In the genomic region with DNA sequence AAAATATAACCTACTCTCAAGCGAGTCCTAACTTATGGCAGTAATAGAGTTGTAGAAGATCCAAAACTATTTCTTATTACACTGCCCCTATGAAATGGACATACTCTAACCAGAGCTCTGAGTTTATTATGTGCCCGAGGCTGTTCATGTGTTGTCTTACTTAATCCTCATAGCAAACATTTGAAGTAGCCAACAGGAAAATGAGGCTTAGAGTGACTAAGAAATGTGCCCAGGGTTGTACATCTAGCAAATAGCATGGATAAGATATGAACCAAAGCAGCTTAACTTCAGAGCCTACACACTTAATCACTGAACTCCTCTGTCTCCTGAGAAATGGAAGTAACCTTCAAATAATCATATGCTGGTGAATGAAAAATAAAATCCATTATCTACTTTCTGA, we compare ENCODE assay signal across 25 cellular contexts.
"Had no signal": no experiment of that assay in that cellular context is flagged by ENCODE, and none has a peak within 500 bp of the region (broad histone marks: within the 10 kb centered on the region; RNA-seq: fewer than 3 reads in every experiment).

No MANE protein-coding gene starts in this region.

- H3K4me3 Mint-ChIP-seq: activated CD8-positive, alpha-beta T cell treated with anti-CD3 and anti-CD28 coated beads, Interleukin-2, amount 10 ng/mL, durations not matched to agents 7 days and 5 days; activated naive CD4-positive, alpha-beta T cell treated with anti-CD3 and anti-CD28 coated beads, Interleukin-2, amount 50 U/mL, for 24 hours; activated T-helper 1 cell treated with anti-CD3 and anti-CD28 coated beads, Interleukin-12 subunit alpha, Interleukin-12 subunit beta, Interleukin-2, Interleukin-4 antibody, amounts not matched to agents 30 ng/mL and 10 ng/mL and 1 ng/mL, durations not matched to agents 14 hours and 24 hours and 36 hours; central memory CD8-positive, alpha-beta T cell; effector memory CD8-positive, alpha-beta T cell; nephron; stimulated activated naive CD8-positive, alpha-beta T cell treated with anti-CD3 and anti-CD28 coated beads, Interleukin-15, Interleukin-2, amounts not matched to agents 100 ng/mL and 50 ng/mL, for 24 hours; T-helper 1 cell treated with Interleukin-12 subunit alpha and Interleukin-12 subunit beta and Interleukin-4 antibody, amounts not matched to agents 30 μg/mL and 1 μg/mL, for 36 hours had no signal

- H3K27ac ChIP-seq: ascending aorta, brain microvascular endothelial cell, dorsolateral prefrontal cortex, esophagus squamous epithelium, gastrocnemius medialis, neutrophil, ovary, psoas muscle, thyroid gland had no signal

- DNase-seq: activated CD4-positive, alpha-beta T cell treated with anti-CD3 and anti-CD28 coated beads for 1 hour; activated CD4-positive, alpha-beta T cell treated with anti-CD3 and anti-CD28 coated beads, Interleukin-2, amount 50 U/mL, for 1 hour; activated CD8-positive, alpha-beta T cell treated with anti-CD3 and anti-CD28 coated beads, Interleukin-2, amount 10 ng/mL, durations not matched to agents 7 days and 5 days; activated gamma-delta T cell treated with Interleukin-2 at 50 U/mL for 16 hours; brain microvascular endothelial cell; dorsolateral prefrontal cortex; effector memory CD8-positive, alpha-beta T cell; esophagus squamous epithelium; gastrocnemius medialis; hypothalamus; left ventricle myocardium superior; ovary; psoas muscle; right cardiac atrium; stimulated activated CD4-positive, alpha-beta T cell treated with anti-CD3 and anti-CD28 coated beads, Interleukin-1b, Interleukin-23, amount 100 ng/mL, for 48 hours; substantia nigra; thyroid gland had no signal

- ATAC-seq: activated CD8-positive, alpha-beta T cell treated with anti-CD3 and anti-CD28 coated beads, Interleukin-2, amount 10 ng/mL, durations not matched to agents 7 days and 5 days; effector memory CD8-positive, alpha-beta T cell; gastrocnemius medialis; left ventricle myocardium superior; psoas muscle; right cardiac atrium had no signal

- H3K27me3 ChIP-seq: ascending aorta, brain microvascular endothelial cell, esophagus squamous epithelium, gastrocnemius medialis, neutrophil, ovary, thyroid gland had no signal

- H3K9me3 Mint-ChIP-seq: activated T-helper 1 cell treated with anti-CD3 and anti-CD28 coated beads, Interleukin-12 subunit alpha, Interleukin-12 subunit beta, Interleukin-2, Interleukin-4 antibody, amounts not matched to agents 30 ng/mL and 10 ng/mL and 1 ng/mL, durations not matched to agents 14 hours and 24 hours and 36 hours had no signal

- H3K27ac Mint-ChIP-seq: activated CD8-positive, alpha-beta T cell treated with anti-CD3 and anti-CD28 coated beads, Interleukin-2, amount 10 ng/mL, durations not matched to agents 7 days and 5 days; activated T-helper 1 cell treated with anti-CD3 and anti-CD28 coated beads, Interleukin-12 subunit alpha, Interleukin-12 subunit beta, Interleukin-2, Interleukin-4 antibody, amounts not matched to agents 30 ng/mL and 10 ng/mL and 1 ng/mL, durations not matched to agents 14 hours and 24 hours and 36 hours; effector memory CD8-positive, alpha-beta T cell; nephron; stimulated activated naive CD8-positive, alpha-beta T cell treated with anti-CD3 and anti-CD28 coated beads, Interleukin-15, Interleukin-2, amounts not matched to agents 100 ng/mL and 50 ng/mL, for 24 hours; T-helper 1 cell treated with Interleukin-12 subunit alpha and Interleukin-12 subunit beta and Interleukin-4 antibody, amounts not matched to agents 30 μg/mL and 1 μg/mL, for 36 hours had no signal

- H3K9me3 ChIP-seq: ascending aorta, esophagus squamous epithelium, gastrocnemius medialis, neutrophil, ovary, psoas muscle, thyroid gland had no signal

- H3K4me1 Mint-ChIP-seq: activated naive CD4-positive, alpha-beta T cell treated with anti-CD3 and anti-CD28 coated beads, Interleukin-2, amount 50 U/mL, for 24 hours; central memory CD8-positive, alpha-beta T cell; nephron had no signal

- H3K27me3 Mint-ChIP-seq: activated naive CD4-positive, alpha-beta T cell treated with anti-CD3 and anti-CD28 coated beads, Interleukin-2, amount 50 U/mL, for 24 hours; central memory CD8-positive, alpha-beta T cell; effector memory CD8-positive, alpha-beta T cell; stimulated activated naive CD8-positive, alpha-beta T cell treated with anti-CD3 and anti-CD28 coated beads, Interleukin-15, Interleukin-2, amounts not matched to agents 100 ng/mL and 50 ng/mL, for 24 hours had no signal

- H3K4me3 ChIP-seq: ascending aorta, dorsolateral prefrontal cortex, esophagus squamous epithelium, gastrocnemius medialis, ovary, psoas muscle, thyroid gland had no signal

- H3K36me3 Mint-ChIP-seq: activated naive CD4-positive, alpha-beta T cell treated with anti-CD3 and anti-CD28 coated beads, Interleukin-2, amount 50 U/mL, for 24 hours had no signal

- H3K4me1 ChIP-seq: ascending aorta, esophagus squamous epithelium, gastrocnemius medialis, psoas muscle, thyroid gland had no signal

- H3K36me3 ChIP-seq: ascending aorta, brain microvascular endothelial cell, esophagus squamous epithelium, gastrocnemius medialis, neutrophil, ovary, thyroid gland had no signal
